ENCODE assay signal across 10 cellular contexts in genomic region chrX:65837875-65838549, GRCh38.
"Had no signal": no experiment of that assay in that cellular context is flagged by ENCODE, and none has a peak within 500 bp of the region (broad histone marks: within the 10 kb centered on the region; RNA-seq: fewer than 3 reads in every experiment).

No MANE protein-coding gene starts in this region.

- H3K27ac ChIP-seq: gastroesophageal sphincter, heart right ventricle, WERI-Rb-1 had no signal

- H3K36me3 ChIP-seq: gastroesophageal sphincter, heart right ventricle, WERI-Rb-1 had no signal

- H3K27me3 ChIP-seq: gastroesophageal sphincter had no signal

- DNase-seq: activated CD4-positive, alpha-beta T cell treated with anti-CD3 and anti-CD28 coated beads, Interleukin-2, amount 50 U/mL, for 4 hours; activated gamma-delta T cell treated with Interleukin-2 at 50 U/mL for 16 hours; activated T-cell treated with anti-CD3 and anti-CD28 coated beads for 4 hours; amniotic stem cell; heart right ventricle; stimulated activated naive B cell treated with anti-CD40 and anti-IgM and Interleukin-4, amounts not matched to agents 10 μg/mL and 1 μg/mL and 100 μg/mL, for 72 hours; T-helper 2 cell; WERI-Rb-1 had no signal

- ATAC-seq: activated naive CD4-positive, alpha-beta T cell treated with anti-CD3 and anti-CD28 coated beads, Interleukin-2, amount 50 U/mL, for 72 hours; gastroesophageal sphincter; heart right ventricle; stimulated activated naive B cell treated with anti-CD40 and anti-IgM and Interleukin-4, amounts not matched to agents 10 μg/mL and 1 μg/mL and 100 μg/mL, for 72 hours had no signal

- H3K4me3 ChIP-seq: gastroesophageal sphincter, heart right ventricle had no signal

- H3K9me3 ChIP-seq: gastroesophageal sphincter, heart right ventricle had no signal

- H3K4me1 ChIP-seq: gastroesophageal sphincter, heart right ventricle had no signal
